Comparison of ENCODE assay signal across 1 cellular context in genomic region chr6:132763269-132763668, GRCh38.
TF ChIP-seq lines count a peak whose summit lies in the region.

No MANE protein-coding gene starts in this region.

TF ChIP-seq in K562, 482 proteins besides CTCF, POLR2A, EP300 and RAD21:
- peak; percentile 77 for TF ChIP-seq SPI1 (IDR thresholded peaks at IDR 0.05; ENCODE audit: borderline replicate concordance, low read depth, low read length)
- TF ChIP-seq, protein P1, sequence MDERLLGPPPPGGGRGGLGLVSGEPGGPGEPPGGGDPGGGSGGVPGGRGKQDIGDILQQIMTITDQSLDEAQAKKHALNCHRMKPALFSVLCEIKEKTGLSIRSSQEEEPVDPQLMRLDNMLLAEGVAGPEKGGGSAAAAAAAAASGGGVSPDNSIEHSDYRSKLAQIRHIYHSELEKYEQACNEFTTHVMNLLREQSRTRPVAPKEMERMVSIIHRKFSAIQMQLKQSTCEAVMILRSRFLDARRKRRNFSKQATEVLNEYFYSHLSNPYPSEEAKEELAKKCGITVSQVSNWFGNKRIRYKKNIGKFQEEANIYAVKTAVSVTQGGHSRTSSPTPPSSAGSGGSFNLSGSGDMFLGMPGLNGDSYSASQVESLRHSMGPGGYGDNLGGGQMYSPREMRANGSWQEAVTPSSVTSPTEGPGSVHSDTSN (CRISPR knock-in tag; IDR thresholded peaks at IDR 0.05; ENCODE audit: low read depth), result no peak
- TF ChIP-seq, protein P1 (tag; conservative IDR thresholded peaks at IDR 0.05; ENCODE audit: low read depth), result peak; percentile 53
- TF ChIP-seq GABPA (tag; conservative IDR thresholded peaks at IDR 0.05; ENCODE audit: low read depth), result peak; percentile 26; the same call in 1 of the 2 replicates
- no peak for TF ChIP-seq NEUROD1 (IDR thresholded peaks at IDR 0.05; ENCODE audit: borderline replicate concordance, low read depth, low read length, partially characterized antibody)
- TF ChIP-seq, protein P2, sequence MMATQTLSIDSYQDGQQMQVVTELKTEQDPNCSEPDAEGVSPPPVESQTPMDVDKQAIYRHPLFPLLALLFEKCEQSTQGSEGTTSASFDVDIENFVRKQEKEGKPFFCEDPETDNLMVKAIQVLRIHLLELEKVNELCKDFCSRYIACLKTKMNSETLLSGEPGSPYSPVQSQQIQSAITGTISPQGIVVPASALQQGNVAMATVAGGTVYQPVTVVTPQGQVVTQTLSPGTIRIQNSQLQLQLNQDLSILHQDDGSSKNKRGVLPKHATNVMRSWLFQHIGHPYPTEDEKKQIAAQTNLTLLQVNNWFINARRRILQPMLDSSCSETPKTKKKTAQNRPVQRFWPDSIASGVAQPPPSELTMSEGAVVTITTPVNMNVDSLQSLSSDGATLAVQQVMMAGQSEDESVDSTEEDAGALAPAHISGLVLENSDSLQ (IDR thresholded peaks at IDR 0.05), result peak; percentile 74
